In genomic region chr1:213374369-213374768, GRCh38 we compare ENCODE assay signal across 8 cellular contexts.
A peak's percentile ranks its signal among the peaks of the same experiment; 100 is the strongest.
DNase-seq lines count a peak whose midpoint lies in the region; ATAC-seq and TF ChIP-seq lines count a peak whose summit lies in the region.

No MANE protein-coding gene starts in this region.

- no peaks in the 10 kb centered on the region for H3K4me1 Mint-ChIP-seq in activated naive CD4-positive, alpha-beta T cell treated with anti-CD3 and anti-CD28 coated beads for 36 hours (ENCODE audit: low read depth)

- no peaks in the 10 kb centered on the region for H3K36me3 Mint-ChIP-seq in activated naive CD4-positive, alpha-beta T cell treated with anti-CD3 and anti-CD28 coated beads for 36 hours (ENCODE audit: low read depth)

- H3K27ac ChIP-seq in KMS-11: no peak overlapping the region
- no peak overlapping the region for H3K27ac ChIP-seq in heart right ventricle
- no peak overlapping the region for H3K27ac ChIP-seq in gastrocnemius medialis

- no peaks in the 10 kb centered on the region for H4K20me1 ChIP-seq in KMS-11 (ENCODE audit: insufficient read depth)

- H3K4me1 ChIP-seq in KMS-11 (ENCODE audit: low read depth, poor library complexity, severe bottlenecking) (no peaks in the 10 kb centered on the region), heart right ventricle (no peaks in the 10 kb centered on the region), gastrocnemius medialis (no peaks in the 10 kb centered on the region)

- CTCF ChIA-PET in activated naive CD4-positive, alpha-beta T cell treated with anti-CD3 and anti-CD28 coated beads for 36 hours (lab: Charles Lee): interaction anchor here (1.8 kb wide), 1 partner anchor 250 kb away, joined by 7 read pairs; no protein-coding TSS in a partner anchor

- H3K4me3 ChIP-seq in KMS-11 (IDR thresholded peaks at IDR 0.05; ENCODE audit: insufficient read depth, low read depth, low read length): no peak overlapping the region
- no peak overlapping the region for H3K4me3 ChIP-seq in heart right ventricle
- H3K4me3 ChIP-seq in gastrocnemius medialis: no peak overlapping the region

- H3K27me3 ChIP-seq in KMS-11 (ENCODE audit: insufficient read depth, low read depth): no peaks in the 10 kb centered on the region
- H3K27me3 ChIP-seq in heart right ventricle: peaks cover 0 to 3% (median 0%) of the 10 kb centered on the region in 7 donors
- no peaks in the 10 kb centered on the region for H3K27me3 ChIP-seq in gastrocnemius medialis

- intact Hi-C loops in activated naive CD4-positive, alpha-beta T cell treated with anti-CD3 and anti-CD28 coated beads for 36 hours (cut with micrococcal nuclease): loop anchor here (1.0 to 5.0 kb wide), 6 partner anchors 252 to 954 kb away; partner anchors contain the start of gene PROX1
- intact Hi-C loops in heart right ventricle (cut with DNase I): loop anchor here in 7 of 10 donors (2.0 to 10.0 kb wide), 7 partner anchors 48 to 753 kb away; partner anchors contain the start of gene PROX1 (in 2 of the 7)
- intact Hi-C loops in gastrocnemius medialis (cut with DNase I; ENCODE audit: low total_unique reads): loop anchor here (1.0 to 10.0 kb wide), 2 partner anchors 250 to 749 kb away; no protein-coding TSS in a partner anchor

- no peak overlapping the region for H3K4me2 ChIP-seq in KMS-11

- H3K4me3 Mint-ChIP-seq in activated naive CD4-positive, alpha-beta T cell treated with anti-CD3 and anti-CD28 coated beads for 36 hours: no peak overlapping the region

- H3K79me2 ChIP-seq in KMS-11 (ENCODE audit: insufficient read depth, low read depth): no peaks in the 10 kb centered on the region

- peak; percentile 99 for TF ChIP-seq CTCF in KMS-11 (conservative IDR thresholded peaks at IDR 0.05; ENCODE audit: low read depth, low read length)
- TF ChIP-seq CTCF in heart right ventricle (IDR thresholded peaks at IDR 0.05): peak; percentile 59 to 89 (median 82)
- TF ChIP-seq CTCF in gastrocnemius medialis (IDR thresholded peaks at IDR 0.05 in 4 of 5, conservative IDR thresholded peaks at IDR 0.05 in 1 of 5): peak; percentile 53 to 78 (median 68)

- no peak for TF ChIP-seq POLR2A in gastrocnemius medialis (IDR thresholded peaks at IDR 0.05)

- H3K36me3 ChIP-seq in KMS-11 (ENCODE audit: insufficient read depth) (no peaks in the 10 kb centered on the region), heart right ventricle (no peaks in the 10 kb centered on the region), gastrocnemius medialis (no peaks in the 10 kb centered on the region)

- ATAC-seq in GM21619 (IDR thresholded peaks at IDR 0.05; ENCODE audit: unreplicated experiment) (peak; percentile 83), heart right ventricle (peak in 7 of 8 donors; percentile 59 to 80 (median 68)), gastrocnemius medialis (peak; percentile 66 to 68)

- DNase-seq in G401 (ENCODE audit: low spot score) (peak; percentile 67), RPMI7951 (ENCODE audit: low read depth) (peak; percentile 52), heart right ventricle (peak; percentile 37 to 65), gastrocnemius medialis (peak in 1 of 2 donors; percentile 17), GF-D8 (lab: John Stamatoyannopoulos, UW) (no peak)
- DNase-seq in activated naive CD4-positive, alpha-beta T cell treated with anti-CD3 and anti-CD28 coated beads for 36 hours: peak; percentile 78

- H3K9me3 ChIP-seq in heart right ventricle (peaks cover 0 to 5% (median 0%) of the 10 kb centered on the region in 11 donors), gastrocnemius medialis (no peaks in the 10 kb centered on the region)

- H3K9ac ChIP-seq in KMS-11: no peak overlapping the region

- no peaks in the 10 kb centered on the region for H3K9me3 Mint-ChIP-seq in activated naive CD4-positive, alpha-beta T cell treated with anti-CD3 and anti-CD28 coated beads for 36 hours

- 27 to 30% methylated on average over 5 of the region's 5 CpGs for WGBS in heart right ventricle, 2 donors

- H3K27me3 Mint-ChIP-seq in activated naive CD4-positive, alpha-beta T cell treated with anti-CD3 and anti-CD28 coated beads for 36 hours (ENCODE audit: low read depth): no peaks in the 10 kb centered on the region

- H3K27ac Mint-ChIP-seq in activated naive CD4-positive, alpha-beta T cell treated with anti-CD3 and anti-CD28 coated beads for 36 hours: no peak overlapping the region

- no peak overlapping the region for H2AFZ ChIP-seq in KMS-11 (ENCODE audit: low read depth)

- in situ Hi-C loops in G401 (cut with HindIII; ENCODE audit: low sequenced_read_pairs): no loop called here
- in situ Hi-C loops in gastrocnemius medialis (cut with MboI; ENCODE audit: low sequenced_read_pairs in 4 of 4): loop anchor here (5.0 to 25.0 kb wide), 3 partner anchors 748 to 763 kb away; no protein-coding TSS in a partner anchor
